8 cellular contexts compared by ENCODE assay signal in the genomic region with DNA sequence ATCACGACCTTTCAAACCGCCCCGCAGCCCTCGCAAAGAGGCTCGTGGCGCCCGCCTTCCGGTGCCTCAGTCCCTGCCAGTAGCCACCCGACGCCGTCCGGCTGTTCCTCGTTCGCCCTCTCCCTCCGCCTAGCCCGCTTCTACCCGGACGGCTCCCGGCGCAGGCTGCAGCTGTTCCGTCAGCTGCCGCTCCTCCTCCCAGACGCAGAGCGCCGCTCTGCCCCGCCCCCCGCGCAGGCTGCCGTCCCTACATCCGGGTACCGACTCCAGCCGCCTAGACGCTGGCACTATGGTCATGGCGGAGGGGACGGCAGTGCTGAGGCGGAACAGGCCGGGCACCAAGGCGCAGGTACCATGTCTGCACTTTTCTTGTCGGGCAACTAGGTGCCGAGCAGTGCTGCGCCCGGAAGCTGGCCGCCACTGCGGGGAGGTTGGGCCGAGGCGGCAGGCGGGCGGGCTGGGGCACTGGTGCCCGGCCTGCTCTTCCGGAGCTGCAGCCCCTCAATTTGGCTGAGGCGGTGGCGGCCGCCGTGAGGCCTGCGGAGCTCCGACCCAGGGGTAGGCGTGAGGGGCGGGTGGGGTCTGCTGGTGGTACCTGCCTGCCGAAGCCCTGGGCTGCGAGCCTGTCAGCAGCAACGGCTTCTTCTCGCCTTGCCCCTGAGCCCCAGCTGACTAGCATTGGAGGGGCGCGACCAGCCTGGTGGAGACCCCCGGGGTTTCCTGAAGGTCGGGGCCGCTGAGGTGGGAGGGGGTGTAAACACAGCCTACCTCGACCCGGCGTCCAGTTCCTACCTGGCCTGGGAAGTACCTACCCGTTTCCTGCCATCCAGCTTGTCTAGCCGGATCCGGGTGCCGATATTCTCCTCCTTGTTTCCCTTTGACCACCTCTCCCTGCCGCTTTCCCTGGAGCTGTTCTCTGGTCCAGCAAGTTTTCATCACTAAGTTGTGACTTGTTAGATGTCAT. TPM values are rescaled to one million over a fixed set of nuclear protein-coding genes. Genes with fewer than 3 reads are reported as not detected.
DNase-seq lines count a peak whose midpoint lies in the region; ATAC-seq, FAIRE-seq and TF ChIP-seq lines count a peak whose summit lies in the region.

A gene (plus strand): TSS at position 269 of the 964 bp plus-strand sequence. CDS start 21 bp downstream, at position 290.

- WGBS in psoas muscle, 3 donors: 0 to 1% (median 1%) methylated on average over 59 to 75 of the region's 75 CpGs

- DNase-seq in NCI-H187 (lab: John Stamatoyannopoulos, UW) (peak; percentile 56 to 77), T-helper 2 cell (peak; percentile 84 to 97 (median 91)), left ventricle myocardium superior (peak; percentile 97), psoas muscle (peak; percentile 95 to 98), urothelium cell line (ENCODE audit: low spot score) (peak; percentile 94)

- H3K9me3 ChIP-seq in psoas muscle: no peaks in the 10 kb centered on the region

- H3K27ac ChIP-seq in angular gyrus (ENCODE audit: low read depth, low read length) (peak within 1 kb of the TSS; percentile 92), psoas muscle (peak within 1 kb of the TSS; percentile 93)

- ATAC-seq in GM18498 (IDR thresholded peaks at IDR 0.05; ENCODE audit: unreplicated experiment): peak; percentile 95
- peak; percentile 91 for ATAC-seq in HG02938 (IDR thresholded peaks at IDR 0.05; ENCODE audit: unreplicated experiment)
- peak; percentile 99 for ATAC-seq in left ventricle myocardium superior
- peak; percentile 97 to 98 (median 98) for ATAC-seq in psoas muscle

- peaks cover 33% of the 10 kb centered on the region for H3K4me1 ChIP-seq in psoas muscle

- TF ChIP-seq CTCF in psoas muscle (IDR thresholded peaks at IDR 0.05): no peak

- intact Hi-C loops in left ventricle myocardium superior (cut with micrococcal nuclease) (no loop called here), psoas muscle (cut with DNase I) (loop anchor here in 1 of 2 donors (2.0 kb wide), 1 partner anchor 15 kb away; a partner anchor contains a TSS)

- peak within 1 kb of the TSS; percentile 87 for H3K4me3 ChIP-seq in psoas muscle

- FAIRE-seq in urothelium cell line (lab: Jason Lieb, UNC): peak; percentile 86

- no peaks in the 10 kb centered on the region for H3K36me3 ChIP-seq in psoas muscle (ENCODE audit: insufficient read depth in 1 of 2, low read depth in 1 of 2)

- H3K27me3 ChIP-seq in psoas muscle (ENCODE audit: insufficient read depth in 3 of 3, low read length in 2 of 3): no peaks in the 10 kb centered on the region

RNA-seq across cellular contexts. Expression of the gene that starts here (rescaled TPM):
- total RNA-seq in left ventricle myocardium superior (33.0 TPM), psoas muscle (10 to 100 TPM; 22.7 to 30.0 (median 29.0) TPM)
- 10 to 100 TPM; 27.5 to 57.6 (median 31.4) TPM for polyA plus RNA-seq in psoas muscle

Comparison
In these comparisons a context has a peak if more than half of its experiments do, and no peak if none do; other contexts are left out.
1. Peak in every context shown above with its lines: DNase-seq, ATAC-seq, H3K4me3 ChIP-seq and H3K27ac ChIP-seq.